ENCODE assay signal across 23 cellular contexts in the genomic region with DNA sequence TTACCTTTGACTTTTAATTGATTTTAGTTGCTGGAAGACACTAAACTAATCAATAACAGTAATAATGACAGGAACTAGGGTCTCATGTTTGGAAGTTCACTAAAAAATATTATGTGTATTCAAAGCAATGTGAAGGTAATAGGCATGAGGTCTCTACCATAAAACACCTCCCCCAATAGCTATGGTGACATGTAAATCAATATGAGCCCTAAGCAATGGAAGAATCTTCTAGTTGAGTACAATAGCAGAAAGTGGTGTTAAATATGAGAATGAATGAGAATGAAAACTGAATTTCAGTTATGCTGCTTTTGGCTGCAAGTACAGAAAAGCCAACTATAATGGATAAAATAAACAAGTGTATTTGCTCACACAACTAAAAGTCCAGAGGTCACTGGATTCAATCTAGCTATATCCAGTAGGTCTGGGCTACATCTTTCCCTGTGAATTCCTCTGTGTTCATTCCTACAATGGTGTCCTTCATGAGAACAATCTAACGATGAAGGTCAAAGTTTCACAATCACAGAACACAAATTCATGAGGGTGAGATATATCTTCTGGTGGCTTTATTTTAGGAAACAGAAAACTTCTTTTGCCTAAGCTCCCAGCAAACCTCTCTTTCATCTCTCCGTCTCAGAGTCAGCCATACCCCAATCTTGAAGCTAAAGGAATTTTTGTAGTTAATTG.
"Had no signal": no experiment of that assay in that cellular context is flagged by ENCODE, and none has a peak within 500 bp of the region (broad histone marks: within the 10 kb centered on the region; RNA-seq: fewer than 3 reads in every experiment).

No MANE protein-coding gene starts in this region.

- H3K36me3 Mint-ChIP-seq: activated naive CD4-positive, alpha-beta T cell treated with anti-CD3 and anti-CD28 coated beads, Interleukin-2, amount 10 ng/mL, durations not matched to agents 7 days and 5 days; naive thymus-derived CD8-positive, alpha-beta T cell; neural progenitor cell had no signal

- H3K27ac Mint-ChIP-seq: activated naive CD4-positive, alpha-beta T cell treated with anti-CD3 and anti-CD28 coated beads, Interleukin-2, amount 10 ng/mL, durations not matched to agents 7 days and 5 days; activated naive CD8-positive, alpha-beta T cell treated with anti-CD3 and anti-CD28 coated beads, Interleukin-2, amount 50 U/mL, for 24 hours; endodermal cell; naive thymus-derived CD8-positive, alpha-beta T cell; neural progenitor cell; stimulated activated naive CD8-positive, alpha-beta T cell treated with anti-CD3 and anti-CD28 coated beads, Interleukin-15, Interleukin-2, amounts not matched to agents 100 ng/mL and 50 ng/mL, for 24 hours; T-helper 17 cell had no signal

- H3K4me3 Mint-ChIP-seq: activated naive CD4-positive, alpha-beta T cell treated with anti-CD3 and anti-CD28 coated beads, Interleukin-2, amount 10 ng/mL, durations not matched to agents 7 days and 5 days; activated naive CD8-positive, alpha-beta T cell treated with anti-CD3 and anti-CD28 coated beads, Interleukin-2, amount 50 U/mL, for 24 hours; endodermal cell; naive thymus-derived CD8-positive, alpha-beta T cell; neural progenitor cell; stimulated activated naive CD8-positive, alpha-beta T cell treated with anti-CD3 and anti-CD28 coated beads, Interleukin-15, Interleukin-2, amounts not matched to agents 100 ng/mL and 50 ng/mL, for 24 hours; T-helper 17 cell had no signal

- H3K9me3 ChIP-seq: body of pancreas, esophagus squamous epithelium, gastroesophageal sphincter, tibial artery had no signal

- H3K27me3 ChIP-seq: body of pancreas, cardiac muscle cell, esophagus squamous epithelium, gastroesophageal sphincter, heart left ventricle, left lung, neural progenitor cell, tibial artery had no signal

- H3K4me3 ChIP-seq: body of pancreas, cardiac muscle cell, esophagus squamous epithelium, gastroesophageal sphincter, heart left ventricle, left lung, neural progenitor cell, tibial artery had no signal

- H3K36me3 ChIP-seq: cardiac muscle cell, esophagus squamous epithelium, gastroesophageal sphincter, heart left ventricle, left lung, neural progenitor cell, tibial artery had no signal

- DNase-seq: activated CD4-positive, alpha-beta T cell treated with anti-CD3 and anti-CD28 coated beads for 4 hours; activated CD4-positive, alpha-beta T cell treated with anti-CD3 and anti-CD28 coated beads, Interleukin-2, amount 50 U/mL, for 48 hours; activated CD4-positive, CD25-positive, alpha-beta regulatory T cell; activated CD8-positive, alpha-beta memory T cell treated with anti-CD3 and anti-CD28 coated beads, Interleukin-2, amount 50 U/mL, for 48 hours; activated naive CD4-positive, alpha-beta T cell treated with anti-CD3 and anti-CD28 coated beads, Interleukin-2, amount 10 ng/mL, durations not matched to agents 7 days and 5 days; activated naive CD8-positive, alpha-beta T cell treated with anti-CD3 and anti-CD28 coated beads, Interleukin-2, amount 50 U/mL, for 24 hours; activated T-cell treated with anti-CD3 and anti-CD28 coated beads, Interleukin-2, amount 50 U/mL, for 48 hours; body of pancreas; cortex of kidney; endodermal cell; esophagus squamous epithelium; heart left ventricle; kidney; left lung; naive thymus-derived CD8-positive, alpha-beta T cell; retina; stimulated activated CD4-positive, alpha-beta T cell treated with anti-CD3 and anti-CD28 coated beads, Interleukin-4, amount 100 ng/mL, for 4 hours; T-helper 17 cell; tibial artery had no signal

- ATAC-seq: activated naive CD8-positive, alpha-beta T cell treated with anti-CD3 and anti-CD28 coated beads, Interleukin-2, amount 50 U/mL, for 24 hours; gastroesophageal sphincter; heart left ventricle; left lung; naive thymus-derived CD8-positive, alpha-beta T cell; T-helper 17 cell had no signal

- H3K27me3 Mint-ChIP-seq: activated naive CD4-positive, alpha-beta T cell treated with anti-CD3 and anti-CD28 coated beads, Interleukin-2, amount 10 ng/mL, durations not matched to agents 7 days and 5 days; activated naive CD8-positive, alpha-beta T cell treated with anti-CD3 and anti-CD28 coated beads, Interleukin-2, amount 50 U/mL, for 24 hours; naive thymus-derived CD8-positive, alpha-beta T cell; stimulated activated naive CD8-positive, alpha-beta T cell treated with anti-CD3 and anti-CD28 coated beads, Interleukin-15, Interleukin-2, amounts not matched to agents 100 ng/mL and 50 ng/mL, for 24 hours; T-helper 17 cell had no signal

- H3K27ac ChIP-seq: cardiac muscle cell, esophagus squamous epithelium, gastroesophageal sphincter, heart left ventricle, left lung, neural progenitor cell, tibial artery had no signal

- H3K4me1 Mint-ChIP-seq: activated naive CD4-positive, alpha-beta T cell treated with anti-CD3 and anti-CD28 coated beads, Interleukin-2, amount 10 ng/mL, durations not matched to agents 7 days and 5 days; activated naive CD8-positive, alpha-beta T cell treated with anti-CD3 and anti-CD28 coated beads, Interleukin-2, amount 50 U/mL, for 24 hours; naive thymus-derived CD8-positive, alpha-beta T cell; neural progenitor cell; T-helper 17 cell had no signal

- H3K4me1 ChIP-seq: esophagus squamous epithelium, gastroesophageal sphincter, heart left ventricle, left lung, neural progenitor cell, tibial artery had no signal
